In genomic region chr1:204065986-204066300, GRCh38 we compare ENCODE assay signal across 28 cellular contexts. TPM values are rescaled to one million over a fixed set of nuclear protein-coding genes. Genes with fewer than 3 reads are reported as not detected.
DNase-seq lines count a peak whose midpoint lies in the region; ATAC-seq, FAIRE-seq and TF ChIP-seq lines count a peak whose summit lies in the region.
"Had no signal": no experiment of that assay in that cellular context is flagged by ENCODE, and none has a peak within 500 bp of the region (broad histone marks: within the 10 kb centered on the region; RNA-seq: fewer than 3 reads in every experiment).

No MANE protein-coding gene starts in this region.

- no peak for TF ChIP-seq RAD21 in H1 (IDR thresholded peaks at IDR 0.05 in 1 of 2, conservative IDR thresholded peaks at IDR 0.05 in 1 of 2; ENCODE audit: low read depth in 2 of 2, low read length in 2 of 2)

- H2BK120ac ChIP-seq in H1 (replicated peaks; ENCODE audit: low read depth, low read length): peak overlapping the region; percentile 94

- H3F3A ChIP-seq in neural progenitor cell (ENCODE audit: low read depth): peaks cover 19% of the 10 kb centered on the region

- H2BK12ac ChIP-seq in H1 (ENCODE audit: low read depth, low read length): peak overlapping the region; percentile 99

- peak overlapping the region; percentile 95; the same call in 1 of the 2 replicates for H2BK5ac ChIP-seq in H1 (ENCODE audit: low read depth, low read length)

- peak overlapping the region; percentile 93 for H2AK5ac ChIP-seq in H1 (ENCODE audit: low read depth, low read length)

- H3K79me2 ChIP-seq in H1 (ENCODE audit: control insufficient read depth in 1 of 2, insufficient read depth in 2 of 2, low read length in 2 of 2) (no peaks in the 10 kb centered on the region), neural progenitor cell (ENCODE audit: low read depth) (no peaks in the 10 kb centered on the region)

- H3K9me3 Mint-ChIP-seq in neural progenitor cell: peaks cover 10% of the 10 kb centered on the region
- H3K9me3 Mint-ChIP-seq: activated CD4-positive, alpha-beta T cell treated with anti-CD3 and anti-CD28 coated beads, Interleukin-2, amount 10 ng/mL, durations not matched to agents 7 days and 5 days; natural killer cell had no signal

- H3K27ac ChIP-seq in right cardiac atrium (ENCODE audit: low read length): peak overlapping the region; percentile 0
- no peak overlapping the region for H3K27ac ChIP-seq in right atrium auricular region
- H3K27ac ChIP-seq in H1 (ENCODE audit: low read depth, low read length): peak overlapping the region; percentile 61; the same call in 1 of the 2 replicates
- H3K27ac ChIP-seq in neural progenitor cell: no peak overlapping the region
- H3K27ac ChIP-seq: A549, lower lobe of right lung, RWPE1, suprapubic skin, vagina had no signal

- no peaks in the 10 kb centered on the region for H3K79me1 ChIP-seq in H1 (ENCODE audit: low read depth, low read length)

- H3K9me3 ChIP-seq in right cardiac atrium (ENCODE audit: control insufficient read depth, low read length) (no peaks in the 10 kb centered on the region), right atrium auricular region (no peaks in the 10 kb centered on the region), H1 (ENCODE audit: insufficient read depth in 2 of 2, low read depth in 1 of 2, low read length in 1 of 2) (no peaks in the 10 kb centered on the region; a peak in 1 of 4 replicates), neural progenitor cell (ENCODE audit: low read depth) (no peaks in the 10 kb centered on the region)
- H3K9me3 ChIP-seq: A549, lower lobe of right lung, MG63, mucosa of descending colon, suprapubic skin, vagina had no signal

- POLR2A ChIA-PET in H1 (lab: Charles Lee; ENCODE audit: partially characterized antibody): interaction anchor here (0.7 to 2.2 kb wide), 5 partner anchors 10 to 199 kb away, joined by 3 to 6 read pairs (median 3); no protein-coding TSS in a partner anchor

- H3K18ac ChIP-seq in H1 (ENCODE audit: extremely low read depth, low read length): peak overlapping the region; percentile 94

- peak overlapping the region; percentile 82 for H4K5ac ChIP-seq in H1 (ENCODE audit: insufficient read length, low read depth, low read length)

- H3K4me1 Mint-ChIP-seq in neural progenitor cell: peaks cover 33% of the 10 kb centered on the region

- H3K56ac ChIP-seq in H1 (replicated peaks; ENCODE audit: insufficient read length, low read depth, low read length): no peak overlapping the region

- H2AFZ ChIP-seq in H1 (ENCODE audit: low read length) (peak overlapping the region; percentile 29), neural progenitor cell (replicated peaks) (no peak overlapping the region)

- TF ChIP-seq CTCF in right atrium auricular region (IDR thresholded peaks at IDR 0.05): no peak
- no peak for TF ChIP-seq CTCF in H1 (IDR thresholded peaks at IDR 0.05; ENCODE audit: control extremely low read depth in 1 of 3, insufficient read depth in 1 of 3, low read depth in 1 of 3, low read length in 3 of 3)
- TF ChIP-seq CTCF in neural progenitor cell (IDR thresholded peaks at IDR 0.05): no peak

- H4K20me1 ChIP-seq in H1 (replicated peaks in 1 of 2; ENCODE audit: control insufficient read depth in 1 of 2, insufficient read depth in 2 of 2, low read length in 2 of 2) (no peaks in the 10 kb centered on the region), neural progenitor cell (ENCODE audit: low read depth) (no peaks in the 10 kb centered on the region)

- H4K8ac ChIP-seq in H1 (ENCODE audit: extremely low read depth, insufficient read depth, low read length): peak overlapping the region; percentile 66; the same call in 1 of the 2 replicates

- H3K36me3 ChIP-seq in right atrium auricular region (no peaks in the 10 kb centered on the region), H1 (ENCODE audit: control insufficient read depth in 2 of 4, insufficient read depth in 4 of 4, low read length in 3 of 4) (no peaks in the 10 kb centered on the region), neural progenitor cell (no peaks in the 10 kb centered on the region)
- H3K36me3 ChIP-seq: lower lobe of right lung, MG63, suprapubic skin, vagina had no signal

- H4K91ac ChIP-seq in H1 (replicated peaks; ENCODE audit: insufficient read length, low read length): peak overlapping the region; percentile 96

- peak overlapping the region; percentile 100 for H2BK20ac ChIP-seq in H1 (ENCODE audit: low read length)

- H3K4me3 ChIP-seq in right cardiac atrium (ENCODE audit: low read length): no peak overlapping the region
- H3K4me3 ChIP-seq in right atrium auricular region: no peak overlapping the region
- no peak overlapping the region; a peak in 2 of 8 replicates for H3K4me3 ChIP-seq in H1 (ENCODE audit: extremely low read depth in 1 of 4, insufficient read depth in 2 of 4, low read depth in 3 of 4, low read length in 4 of 4)
- no peak overlapping the region for H3K4me3 ChIP-seq in neural progenitor cell
- H3K4me3 ChIP-seq: A549, lower lobe of right lung, MG63, mucosa of descending colon, suprapubic skin had no signal

- no peaks in the 10 kb centered on the region; the same call in 1 of the 2 replicates for H3K23me2 ChIP-seq in H1 (ENCODE audit: low read depth, low read length)

- CTCF ChIA-PET in H1 (lab: Charles Lee; ENCODE audit: partially characterized antibody): interaction anchor here (0.6 to 4.2 kb wide), 12 partner anchors 11 to 726 kb away, joined by 3 to 26 read pairs (median 4); no protein-coding TSS in a partner anchor

- peak; percentile 58 for FAIRE-seq in H1 (lab: Jason Lieb, UNC)
- FAIRE-seq in urothelium cell line (lab: Jason Lieb, UNC): no peak
- FAIRE-seq: A549, D721Med, GM19239, HTR-8/SVneo, kidney, small intestine had no signal

- DNase-seq in right cardiac atrium (no peak), right atrium auricular region (ENCODE audit: low spot score) (no peak), H1 (ENCODE audit: low read depth in 1 of 2, low spot score in 2 of 2) (no peak), neural progenitor cell (ENCODE audit: low spot score) (no peak), NCI-H187 (lab: John Stamatoyannopoulos, UW) (no peak), kidney tubule cell (ENCODE audit: low spot score) (no peak), urothelium cell line (ENCODE audit: low spot score) (no peak)
- DNase-seq: activated CD4-positive, alpha-beta T cell treated with anti-CD3 and anti-CD28 coated beads, Interleukin-2, amount 10 ng/mL, durations not matched to agents 7 days and 5 days; activated T-cell treated with anti-CD3 and anti-CD28 coated beads, Interleukin-2, amount 50 U/mL, for 1 hour; CD4-positive, alpha-beta memory T cell; erythroblast; KG1; kidney; lower lobe of right lung; MG63; mucosa of descending colon; natural killer cell; OCI-M1; small intestine; stimulated activated naive B cell treated with anti-CD40 and anti-IgM and Interleukin-4, amounts not matched to agents 10 μg/mL and 1 μg/mL and 100 μg/mL, for 72 hours had no signal

- H3K9ac ChIP-seq in H1 (replicated peaks in 1 of 4; ENCODE audit: extremely low read depth in 1 of 4, low read depth in 3 of 4, low read length in 3 of 4): peak overlapping the region in 3 of 4 experiments; percentile 26 to 47 (median 33); a peak in 3 of 7 replicates
- H3K9ac ChIP-seq in neural progenitor cell: no peak overlapping the region

- peak overlapping the region; percentile 99 for H3K27ac Mint-ChIP-seq in neural progenitor cell
- H3K27ac Mint-ChIP-seq: activated CD4-positive, alpha-beta T cell treated with anti-CD3 and anti-CD28 coated beads, Interleukin-2, amount 10 ng/mL, durations not matched to agents 7 days and 5 days; CD4-positive, alpha-beta memory T cell; natural killer cell; stimulated activated naive B cell treated with anti-CD40 and anti-IgM and Interleukin-4, amounts not matched to agents 10 μg/mL and 1 μg/mL and 100 μg/mL, for 72 hours had no signal

- peak overlapping the region; percentile 88 for H3K4ac ChIP-seq in H1 (replicated peaks; ENCODE audit: insufficient read length, low read depth, low read length)

- ATAC-seq in right cardiac atrium (no peak), GM18519 (IDR thresholded peaks at IDR 0.05; ENCODE audit: low FRiP score, unreplicated experiment) (no peak)
- ATAC-seq: A549; natural killer cell; stimulated activated naive B cell treated with anti-CD40 and anti-IgM and Interleukin-4, amounts not matched to agents 10 μg/mL and 1 μg/mL and 100 μg/mL, for 72 hours had no signal

- TF ChIP-seq EP300 in H1 (IDR thresholded peaks at IDR 0.05; ENCODE audit: borderline replicate concordance in 1 of 2, low read depth in 2 of 2, low read length in 2 of 2): no peak

- H3K27me3 ChIP-seq in right cardiac atrium (ENCODE audit: control insufficient read depth, insufficient read depth) (no peaks in the 10 kb centered on the region), right atrium auricular region (no peaks in the 10 kb centered on the region), H1 (replicated peaks in 1 of 4; ENCODE audit: control insufficient read depth in 3 of 4, extremely low read depth in 1 of 4, insufficient read depth in 3 of 4, low read length in 3 of 4) (no peaks in the 10 kb centered on the region), neural progenitor cell (no peaks in the 10 kb centered on the region)
- H3K27me3 ChIP-seq: MG63, suprapubic skin, vagina had no signal

- H3K14ac ChIP-seq in H1 (ENCODE audit: insufficient read length): no peak overlapping the region

- 86% methylated on average over 7 of the region's 7 CpGs for WGBS in right cardiac atrium
- 73% methylated on average over 7 of the region's 7 CpGs; no CpG with 5 or more reads in 1 of the 2 experiments for WGBS in H1 (ENCODE audit: extremely low coverage in 1 of 2, insufficient coverage in 1 of 2, insufficient read length in 1 of 2, insufficient replicate concordance in 2 of 2, low coverage in 1 of 2, low lambda C conversion rate in 2 of 2, missing lambda C conversion rate in 1 of 2), 2 experiments

- peaks cover 7% of the 10 kb centered on the region for H3K4me1 ChIP-seq in right cardiac atrium (ENCODE audit: control insufficient read depth, insufficient read depth, low read length)
- H3K4me1 ChIP-seq in right atrium auricular region: peaks cover 0 to 10% of the 10 kb centered on the region in 2 donors
- H3K4me1 ChIP-seq in H1 (replicated peaks in 1 of 4; ENCODE audit: control insufficient read depth in 3 of 4, insufficient read depth in 4 of 4, low read length in 3 of 4): peaks cover 11 to 19% (median 14%) of the 10 kb centered on the region in 4 experiments
- peaks cover 23% of the 10 kb centered on the region for H3K4me1 ChIP-seq in neural progenitor cell
- H3K4me1 ChIP-seq: A549, lower lobe of right lung had no signal

- H3K4me3 Mint-ChIP-seq in neural progenitor cell: peak overlapping the region; percentile 41
- H3K4me3 Mint-ChIP-seq: activated CD4-positive, alpha-beta T cell treated with anti-CD3 and anti-CD28 coated beads, Interleukin-2, amount 10 ng/mL, durations not matched to agents 7 days and 5 days; natural killer cell; stimulated activated naive B cell treated with anti-CD40 and anti-IgM and Interleukin-4, amounts not matched to agents 10 μg/mL and 1 μg/mL and 100 μg/mL, for 72 hours had no signal

- intact Hi-C loops in right cardiac atrium (cut with DNase I): no loop called here

- H3K4me2 ChIP-seq in H1 (ENCODE audit: insufficient read depth in 1 of 2, low read depth in 2 of 2, low read length in 2 of 2) (peak overlapping the region; percentile 47; a peak in 3 of 4 replicates), neural progenitor cell (peak overlapping the region; percentile 49)
- H3K4me2 ChIP-seq: A549 had no signal

- H3K36me3 Mint-ChIP-seq in neural progenitor cell: peaks cover 2% of the 10 kb centered on the region
- H3K36me3 Mint-ChIP-seq: CD4-positive, alpha-beta memory T cell; natural killer cell; stimulated activated naive B cell treated with anti-CD40 and anti-IgM and Interleukin-4, amounts not matched to agents 10 μg/mL and 1 μg/mL and 100 μg/mL, for 72 hours had no signal

- no peak overlapping the region for H3K23ac ChIP-seq in H1 (ENCODE audit: insufficient read length)

- TF ChIP-seq POLR2A in H1 (IDR thresholded peaks at IDR 0.05; ENCODE audit: control extremely low read depth in 1 of 2, low read depth in 2 of 2, low read length in 2 of 2): no peak

- peaks cover 12% of the 10 kb centered on the region for H3K27me3 Mint-ChIP-seq in neural progenitor cell (ENCODE audit: insufficient read depth, low read depth)

- peak overlapping the region; percentile 98; the same call in 1 of the 2 replicates for H2BK15ac ChIP-seq in H1 (ENCODE audit: low read length)

RNA-seq across cellular contexts. Expression of gene SOX13, which starts 7.0 kb away (rescaled TPM):
- total RNA-seq in right cardiac atrium (10 to 100 TPM; 11.4 to 17.9 (median 12.6) TPM), right atrium auricular region (1 to 10 TPM; 7.9 to 8.6 TPM), neural progenitor cell (ENCODE audit: low replicate concordance) (27.8 and 28.6 TPM in 2 replicates)
- polyA plus RNA-seq in right cardiac atrium (9.4 TPM), H1 (2011; rRNA removed) (113 and 169 TPM in 2 replicates)
- total RNA-seq in H1 (2021; fragmentation: NEBNext Ultra II Directional; extraction: Animal tissue kit (Norgen Biotek cat#: 25700)): 173 and 180 TPM in 2 replicates
- polyA plus RNA-seq in H1 (2011; cell fraction: cytosol; rRNA removed): 96.2 TPM
- 219 TPM for polyA plus RNA-seq in H1 (2011; cell fraction: nucleus; rRNA removed)
- 59.8 to 90.9 TPM (median 83.4 TPM) in 4 replicates for polyA plus RNA-seq in H1 (2012, experiment 1 of 2)
- 63.6 TPM for polyA plus RNA-seq in H1 (2012, experiment 2 of 2)
- polyA plus RNA-seq in H1 (2013, experiment 1 of 2): 44.3 TPM
- 44.2 TPM for polyA plus RNA-seq in H1 (2013, experiment 2 of 2)
- polyA minus RNA-seq in H1 (2011; rRNA and poly(A)+ RNA removed): 81.6 and 128 TPM in 2 replicates
- 90.1 TPM for polyA minus RNA-seq in H1 (2011; cell fraction: cytosol; rRNA and poly(A)+ RNA removed)
- polyA minus RNA-seq in H1 (2011; cell fraction: nucleus; rRNA and poly(A)+ RNA removed): 162 TPM

Comparison
In these comparisons a context has a peak if more than half of its experiments do, and no peak if none do; other contexts are left out.
1. H3K27ac ChIP-seq: peak in right cardiac atrium (single experiment) and H1 (single experiment); none in right atrium auricular region (0 of 2) and neural progenitor cell (single experiment).